In the genomic region with DNA sequence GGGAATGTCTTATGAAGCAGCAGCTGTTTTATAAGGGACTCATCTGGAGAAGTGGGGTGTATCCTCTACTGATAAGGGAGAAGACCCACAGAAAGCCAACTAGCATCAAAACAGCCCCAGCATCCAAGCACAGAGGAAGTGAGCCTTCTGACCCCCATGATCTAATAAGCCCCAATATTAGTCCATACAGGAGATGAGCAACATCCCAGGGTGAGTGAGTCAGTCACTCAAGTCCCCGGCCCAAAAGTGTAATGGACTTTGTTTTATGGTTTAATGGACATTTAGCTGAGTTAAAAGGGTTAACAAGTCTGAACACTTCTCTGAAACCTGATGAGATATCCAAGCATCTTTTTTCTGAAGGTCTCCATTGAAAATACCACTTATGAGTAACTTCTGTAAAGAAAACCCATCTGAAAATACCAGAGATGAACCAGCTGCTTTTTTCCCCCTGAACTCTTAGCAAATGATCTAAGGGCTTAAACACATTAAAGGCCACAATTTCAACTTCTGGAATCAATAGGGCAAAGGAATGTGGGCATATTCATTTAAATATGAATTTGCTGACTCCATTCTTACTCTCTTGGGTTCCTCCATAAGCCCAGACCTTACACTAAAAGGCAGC, we compare ENCODE assay signal across 1 cellular context.
TF ChIP-seq lines count a peak whose summit lies in the region.

No MANE protein-coding gene starts in this region.

TF ChIP-seq in A549, 52 proteins besides CTCF, POLR2A, EP300 and RAD21 (continued from another document):
- TF ChIP-seq, protein P1, sequence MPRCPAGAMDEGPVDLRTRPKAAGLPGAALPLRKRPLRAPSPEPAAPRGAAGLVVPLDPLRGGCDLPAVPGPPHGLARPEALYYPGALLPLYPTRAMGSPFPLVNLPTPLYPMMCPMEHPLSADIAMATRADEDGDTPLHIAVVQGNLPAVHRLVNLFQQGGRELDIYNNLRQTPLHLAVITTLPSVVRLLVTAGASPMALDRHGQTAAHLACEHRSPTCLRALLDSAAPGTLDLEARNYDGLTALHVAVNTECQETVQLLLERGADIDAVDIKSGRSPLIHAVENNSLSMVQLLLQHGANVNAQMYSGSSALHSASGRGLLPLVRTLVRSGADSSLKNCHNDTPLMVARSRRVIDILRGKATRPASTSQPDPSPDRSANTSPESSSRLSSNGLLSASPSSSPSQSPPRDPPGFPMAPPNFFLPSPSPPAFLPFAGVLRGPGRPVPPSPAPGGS (IDR thresholded peaks at IDR 0.05), result no peak
- TF ChIP-seq, protein P2, sequence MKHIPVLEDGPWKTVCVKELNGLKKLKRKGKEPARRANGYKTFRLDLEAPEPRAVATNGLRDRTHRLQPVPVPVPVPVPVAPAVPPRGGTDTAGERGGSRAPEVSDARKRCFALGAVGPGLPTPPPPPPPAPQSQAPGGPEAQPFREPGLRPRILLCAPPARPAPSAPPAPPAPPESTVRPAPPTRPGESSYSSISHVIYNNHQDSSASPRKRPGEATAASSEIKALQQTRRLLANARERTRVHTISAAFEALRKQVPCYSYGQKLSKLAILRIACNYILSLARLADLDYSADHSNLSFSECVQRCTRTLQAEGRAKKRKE (CRISPR knock-in tag; IDR thresholded peaks at IDR 0.05; ENCODE audit: low read depth), result no peak
- TF ChIP-seq KDM5A (IDR thresholded peaks at IDR 0.05), result no peak
TF ChIP-seq in A549: peak in this region for 0.
